ENCODE assay signal across 24 cellular contexts in genomic region chr12:113639474-113639873, GRCh38.
"Had no signal": no experiment of that assay in that cellular context is flagged by ENCODE, and none has a peak within 500 bp of the region (broad histone marks: within the 10 kb centered on the region; RNA-seq: fewer than 3 reads in every experiment).

No MANE protein-coding gene starts in this region.

- H3K27ac ChIP-seq: dorsolateral prefrontal cortex, epithelial cell of prostate, gastrocnemius medialis, prostate gland, right atrium auricular region, sigmoid colon, testis, tibial artery, upper lobe of left lung had no signal

- DNase-seq: dorsolateral prefrontal cortex; effector CD4-positive, alpha-beta T cell; foreskin fibroblast; gastrocnemius medialis; head of caudate nucleus; kidney; naive thymus-derived CD8-positive, alpha-beta T cell; nucleus accumbens; sigmoid colon; stimulated activated CD4-positive, alpha-beta T cell treated with anti-CD3 and anti-CD28 coated beads, Interleukin-2, amount 100 ng/mL, for 24 hours; stimulated activated CD4-positive, alpha-beta T cell treated with anti-CD3 and anti-CD28 coated beads, Interleukin-4, amount 100 ng/mL, for 24 hours; stimulated activated naive CD8-positive, alpha-beta T cell treated with anti-CD3 and anti-CD28 coated beads, Interleukin-15, Interleukin-2, amounts not matched to agents 100 U/mL and 50 U/mL, for 24 hours; substantia nigra; testis; tibial artery had no signal

- H3K27ac Mint-ChIP-seq: memory B cell; stimulated activated memory B cell treated with anti-CD40 and anti-IgM and Interleukin-4, amounts not matched to agents 10 μg/mL and 1 μg/mL and 100 μg/mL, for 72 hours had no signal

- H3K36me3 Mint-ChIP-seq: memory B cell; naive thymus-derived CD8-positive, alpha-beta T cell; stimulated activated memory B cell treated with anti-CD40 and anti-IgM and Interleukin-4, amounts not matched to agents 10 μg/mL and 1 μg/mL and 100 μg/mL, for 72 hours had no signal

- H3K4me1 ChIP-seq: gastrocnemius medialis, prostate gland, right atrium auricular region, sigmoid colon had no signal

- H3K9me3 ChIP-seq: gastrocnemius medialis, prostate gland, right atrium auricular region, sigmoid colon, testis, tibial artery, upper lobe of left lung had no signal

- H3K27me3 ChIP-seq: testis had no signal

- ATAC-seq: esophagus mucosa; gastrocnemius medialis; left lobe of liver; naive thymus-derived CD8-positive, alpha-beta T cell; stimulated activated memory B cell treated with anti-CD40 and anti-IgM and Interleukin-4, amounts not matched to agents 10 μg/mL and 1 μg/mL and 100 μg/mL, for 72 hours; stimulated activated naive CD8-positive, alpha-beta T cell treated with anti-CD3 and anti-CD28 coated beads, Interleukin-15, Interleukin-2, amounts not matched to agents 100 U/mL and 50 U/mL, for 24 hours had no signal

- H3K4me3 ChIP-seq: dorsolateral prefrontal cortex, gastrocnemius medialis, lung, prostate gland, right atrium auricular region, sigmoid colon, testis, tibial artery, upper lobe of left lung had no signal

- H3K36me3 ChIP-seq: gastrocnemius medialis, prostate gland, right atrium auricular region, sigmoid colon, tibial artery, upper lobe of left lung had no signal

- H3K4me3 Mint-ChIP-seq: memory B cell; naive thymus-derived CD8-positive, alpha-beta T cell; stimulated activated memory B cell treated with anti-CD40 and anti-IgM and Interleukin-4, amounts not matched to agents 10 μg/mL and 1 μg/mL and 100 μg/mL, for 72 hours had no signal
